Comparison of ENCODE assay signal across 28 cellular contexts in genomic region chr4:184621518-184621917, GRCh38.
"Had no signal": no experiment of that assay in that cellular context is flagged by ENCODE, and none has a peak within 500 bp of the region (broad histone marks: within the 10 kb centered on the region; RNA-seq: fewer than 3 reads in every experiment).

No MANE protein-coding gene starts in this region.

- H3K27me3 ChIP-seq: neural progenitor cell, ovary, right lobe of liver, sigmoid colon, stomach, thyroid gland, tibial nerve, upper lobe of left lung, vagina had no signal

- H3K9me3 ChIP-seq: ovary, psoas muscle, right lobe of liver, sigmoid colon, stomach, thoracic aorta, thyroid gland, tibial nerve, upper lobe of left lung, vagina had no signal

- H3K27ac ChIP-seq: neural progenitor cell, ovary, parathyroid adenoma, psoas muscle, right lobe of liver, sigmoid colon, stomach, thoracic aorta, thyroid gland, tibial nerve, upper lobe of left lung, vagina had no signal

- H3K9me3 Mint-ChIP-seq: nephron; stimulated activated effector memory CD8-positive, alpha-beta T cell treated with anti-CD3 and anti-CD28 coated beads, Interleukin-12 subunit alpha, Interleukin-12 subunit beta, amount 100 ng/mL, for 72 hours had no signal

- H3K4me3 ChIP-seq: neural progenitor cell, ovary, psoas muscle, right lobe of liver, sigmoid colon, stomach, thoracic aorta, thyroid gland, tibial nerve, upper lobe of left lung, vagina had no signal

- H3K27ac Mint-ChIP-seq: nephron; neural progenitor cell; progenitor cell of endocrine pancreas; stimulated activated effector memory CD8-positive, alpha-beta T cell treated with anti-CD3 and anti-CD28 coated beads, Interleukin-12 subunit alpha, Interleukin-12 subunit beta, amount 100 ng/mL, for 72 hours; stimulated activated naive B cell treated with anti-CD40 and anti-IgM and Interleukin-4, amounts not matched to agents 10 μg/mL and 1 μg/mL and 100 μg/mL, for 72 hours; stimulated activated naive CD8-positive, alpha-beta T cell treated with anti-CD3 and anti-CD28 coated beads, Interleukin-15, Interleukin-2, amounts not matched to agents 100 ng/mL and 50 ng/mL, for 24 hours had no signal

- H3K4me2 ChIP-seq: neural progenitor cell had no signal

- FAIRE-seq: small intestine, urothelium cell line had no signal

- H3K4me1 ChIP-seq: neural progenitor cell, parathyroid adenoma, psoas muscle, sigmoid colon, stomach, thyroid gland, tibial nerve, upper lobe of left lung, vagina had no signal

- H3K27me3 Mint-ChIP-seq: progenitor cell of endocrine pancreas; stimulated activated naive B cell treated with anti-CD40 and anti-IgM and Interleukin-4, amounts not matched to agents 10 μg/mL and 1 μg/mL and 100 μg/mL, for 72 hours; stimulated activated naive CD8-positive, alpha-beta T cell treated with anti-CD3 and anti-CD28 coated beads, Interleukin-15, Interleukin-2, amounts not matched to agents 100 ng/mL and 50 ng/mL, for 24 hours had no signal

- H3K4me3 Mint-ChIP-seq: nephron; neural progenitor cell; stimulated activated effector memory CD8-positive, alpha-beta T cell treated with anti-CD3 and anti-CD28 coated beads, Interleukin-12 subunit alpha, Interleukin-12 subunit beta, amount 100 ng/mL, for 72 hours; stimulated activated naive B cell treated with anti-CD40 and anti-IgM and Interleukin-4, amounts not matched to agents 10 μg/mL and 1 μg/mL and 100 μg/mL, for 72 hours; stimulated activated naive CD8-positive, alpha-beta T cell treated with anti-CD3 and anti-CD28 coated beads, Interleukin-15, Interleukin-2, amounts not matched to agents 100 ng/mL and 50 ng/mL, for 24 hours had no signal

- H3K9ac ChIP-seq: neural progenitor cell, parathyroid adenoma had no signal

- H3K79me2 ChIP-seq: parathyroid adenoma had no signal

- ATAC-seq: psoas muscle; right cardiac atrium; stimulated activated effector memory CD8-positive, alpha-beta T cell treated with anti-CD3 and anti-CD28 coated beads, Interleukin-12 subunit alpha, Interleukin-12 subunit beta, amount 100 ng/mL, for 72 hours; stimulated activated naive B cell treated with anti-CD40 and anti-IgM and Interleukin-4, amounts not matched to agents 10 μg/mL and 1 μg/mL and 100 μg/mL, for 72 hours had no signal

- H3K36me3 ChIP-seq: neural progenitor cell, ovary, right lobe of liver, thyroid gland, vagina had no signal

- H2AFZ ChIP-seq: neural progenitor cell, parathyroid adenoma had no signal

- DNase-seq: occipital lobe; ovary; posterior cingulate gyrus; psoas muscle; right cardiac atrium; right lobe of liver; sigmoid colon; small intestine; stimulated activated CD4-positive, alpha-beta T cell treated with anti-CD3 and anti-CD28 coated beads, Interleukin-15, amount 100 ng/mL, for 24 hours; stimulated activated CD4-positive, alpha-beta T cell treated with anti-CD3 and anti-CD28 coated beads, Interleukin-2, amount 100 ng/mL, for 24 hours; stimulated activated CD4-positive, alpha-beta T cell treated with anti-CD3 and anti-CD28 coated beads, Interleukin-2, amount 100 ng/mL, for 48 hours; stimulated activated CD4-positive, alpha-beta T cell treated with anti-CD3 and anti-CD28 coated beads, Interleukin-4, amount 100 ng/mL, for 24 hours; stimulated activated naive B cell treated with anti-CD40 and anti-IgM and Interleukin-4, amounts not matched to agents 10 μg/mL and 1 μg/mL and 100 μg/mL, for 72 hours; stimulated activated naive CD4-positive, alpha-beta T cell treated with Interleukin-2 at 50 U/mL for 16 hours; stomach; thyroid gland; trophoblast cell; upper lobe of left lung had no signal
